In the genomic region with DNA sequence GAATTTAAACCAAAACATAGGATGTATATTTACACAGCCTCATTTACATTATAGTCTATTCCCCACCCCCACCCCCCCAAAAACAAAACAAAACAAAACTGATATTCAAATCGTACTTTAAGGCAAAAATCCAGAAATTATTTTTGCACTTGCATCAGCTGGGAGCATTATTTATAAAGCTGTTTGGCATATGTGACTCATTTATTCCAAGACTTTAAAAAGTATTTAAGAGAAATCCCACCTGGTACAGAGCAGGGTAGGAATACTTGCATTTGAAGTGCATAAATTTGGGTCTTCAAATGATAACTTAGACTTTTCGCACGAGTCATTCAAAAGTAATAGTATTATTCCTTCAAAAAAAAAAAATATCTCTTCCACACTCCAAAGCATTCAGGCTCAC, we compare ENCODE assay signal across 8 cellular contexts. TPM values are rescaled to one million over a fixed set of nuclear protein-coding genes. Genes with fewer than 3 reads are reported as not detected.
A peak's percentile ranks its signal among the peaks of the same experiment; 100 is the strongest.
DNase-seq lines count a peak whose midpoint lies in the region; ATAC-seq and TF ChIP-seq lines count a peak whose summit lies in the region.

No MANE protein-coding gene starts in this region.

- peak overlapping the region in 4 of 5 experiments; percentile 55 to 90 (median 79) for H3K27ac Mint-ChIP-seq in brain

- TF ChIP-seq CTCF in cardiac muscle cell (IDR thresholded peaks at IDR 0.05; ENCODE audit: low read depth, low read length), result no peak
- TF ChIP-seq CTCF in brain (conservative IDR thresholded peaks at IDR 0.05), result no peak
- no peak for TF ChIP-seq CTCF in upper lobe of right lung (IDR thresholded peaks at IDR 0.05)
- TF ChIP-seq CTCF in GM10266 (IDR thresholded peaks at IDR 0.05; ENCODE audit: control insufficient read depth, insufficient read depth, low read depth, missing control alignments), result no peak

- H3K9me3 ChIP-seq in cardiac muscle cell (ENCODE audit: low read depth) (no peaks in the 10 kb centered on the region), upper lobe of right lung (no peaks in the 10 kb centered on the region)

- peaks cover 23% of the 10 kb centered on the region for H3K4me1 ChIP-seq in cardiac muscle cell (ENCODE audit: low read depth)
- H3K4me1 ChIP-seq in upper lobe of right lung, result peaks cover 43% of the 10 kb centered on the region

- H3K27me3 ChIP-seq in cardiac muscle cell (no peaks in the 10 kb centered on the region), upper lobe of right lung (no peaks in the 10 kb centered on the region)

- peaks cover 44% of the 10 kb centered on the region for H3K4me1 Mint-ChIP-seq in brain

- H3K4me3 Mint-ChIP-seq in brain, result no peak overlapping the region

- DNase-seq in cardiac muscle cell (ENCODE audit: low read depth in 1 of 2, low spot score in 1 of 2), result no peak
- DNase-seq in Right ventricle myocardium inferior (ENCODE audit: missing footprints), result no peak
- peak; percentile 2 to 12 for DNase-seq in lung microvascular endothelial cell (ENCODE audit: low read depth in 2 of 2)
- no peak for DNase-seq in upper lobe of right lung
- DNase-seq in GM10266 (ENCODE audit: extremely low spot score), result no peak

- intact Hi-C loops in Right ventricle myocardium inferior (cut with DNase I) (loop anchor here (5.0 kb wide), 2 partner anchors 48 to 122 kb away; a partner anchor contains a TSS), upper lobe of right lung (cut with DNase I) (no loop called here)

- H3K4me3 ChIP-seq in cardiac muscle cell (peak overlapping the region; percentile 87), upper lobe of right lung (peak overlapping the region; percentile 79)

- H3K9me3 Mint-ChIP-seq in brain, result peaks cover 0 to 4% (median 0%) of the 10 kb centered on the region in 5 experiments

- peaks cover 2% of the 10 kb centered on the region for H3K36me3 Mint-ChIP-seq in brain

- H3K27me3 Mint-ChIP-seq in brain, result peaks cover 16% of the 10 kb centered on the region

- H3K27ac ChIP-seq in cardiac muscle cell, result peak overlapping the region; percentile 74
- H3K27ac ChIP-seq in upper lobe of right lung, result peak overlapping the region; percentile 95

- ATAC-seq in Right ventricle myocardium inferior, result no peak
- ATAC-seq in upper lobe of right lung, result no peak
- ATAC-seq in GM21528 (IDR thresholded peaks at IDR 0.05; ENCODE audit: low FRiP score, unreplicated experiment), result no peak
- no peak for ATAC-seq in GM21515 (IDR thresholded peaks at IDR 0.05; ENCODE audit: unreplicated experiment)

- H3K36me3 ChIP-seq in cardiac muscle cell (no peaks in the 10 kb centered on the region), upper lobe of right lung (no peaks in the 10 kb centered on the region)

RNA-seq across cellular contexts. Expression of a gene that starts 1.1 kb away (rescaled TPM):
- total RNA-seq in cardiac muscle cell, result 4.5 and 12.9 TPM in 2 replicates
- 8.8 and 12.2 TPM in 2 replicates for polyA plus RNA-seq in cardiac muscle cell
- total RNA-seq in Right ventricle myocardium inferior, result 13.0 TPM
- polyA plus RNA-seq in brain (ENCODE audit: insufficient read depth, low read depth, low replicate concordance), result 3.5 TPM
- total RNA-seq in lung microvascular endothelial cell, result 4.8 and 9.3 TPM in 2 replicates
- 12.4 TPM for total RNA-seq in upper lobe of right lung

RNA-seq across cellular contexts. Expression of a gene that starts 1.3 kb away (rescaled TPM):
- total RNA-seq in cardiac muscle cell (13.8 and 20.7 TPM in 2 replicates), Right ventricle myocardium inferior (20.5 TPM), lung microvascular endothelial cell (7.8 and 15.1 TPM in 2 replicates), upper lobe of right lung (12.6 TPM)
- polyA plus RNA-seq in cardiac muscle cell (18.2 and 18.4 TPM in 2 replicates), brain (ENCODE audit: insufficient read depth, low read depth, low replicate concordance) (5.2 TPM)

Comparison
In these comparisons a context has a peak if more than half of its experiments do, and no peak if none do; other contexts are left out.
1. DNase-seq: peak in lung microvascular endothelial cell (2 of 2); none in cardiac muscle cell (0 of 2), Right ventricle myocardium inferior (single experiment), upper lobe of right lung (single experiment) and GM10266 (single experiment).